Comparison of ENCODE assay signal across 10 cellular contexts in genomic region chr2:36530178-36530982, GRCh38.
DNase-seq lines count a peak whose midpoint lies in the region; ATAC-seq and TF ChIP-seq lines count a peak whose summit lies in the region.
"Had no signal": no experiment of that assay in that cellular context is flagged by ENCODE, and none has a peak within 500 bp of the region (broad histone marks: within the 10 kb centered on the region; RNA-seq: fewer than 3 reads in every experiment).

No MANE protein-coding gene starts in this region.

- no peaks in the 10 kb centered on the region for H4K20me1 ChIP-seq in BLaER1

- H3K4me2 ChIP-seq in BLaER1, result peak overlapping the region; percentile 59

- H3K9me3 ChIP-seq in BLaER1 (no peaks in the 10 kb centered on the region), endodermal cell (ENCODE audit: control insufficient read depth, low read length) (no peaks in the 10 kb centered on the region)

- H3K4me3 Mint-ChIP-seq in endodermal cell, result no peak overlapping the region
- H3K4me3 Mint-ChIP-seq: activated naive CD8-positive, alpha-beta T cell had no signal

- no peak overlapping the region for H3K4me3 ChIP-seq in BLaER1
- H3K4me3 ChIP-seq in endodermal cell (ENCODE audit: low read length), result no peak overlapping the region

- H3K27ac ChIP-seq in BLaER1, result peak overlapping the region; percentile 54
- H3K27ac ChIP-seq in endodermal cell (ENCODE audit: low read depth, low read length), result peak overlapping the region; percentile 18
- no peak overlapping the region for H3K27ac ChIP-seq in caudate nucleus (ENCODE audit: low read depth, low read length)

- H3K4me1 Mint-ChIP-seq in endodermal cell, result peaks cover 47% of the 10 kb centered on the region

- H3K27ac Mint-ChIP-seq in endodermal cell, result no peak overlapping the region
- H3K27ac Mint-ChIP-seq: activated naive CD8-positive, alpha-beta T cell had no signal

- WGBS in endodermal cell (ENCODE audit: insufficient coverage in 1 of 2, insufficient read length in 1 of 2), 2 experiments, result 82 to 90% methylated on average over 5 to 9 of the region's 9 CpGs

- H3K27me3 ChIP-seq in BLaER1, result no peaks in the 10 kb centered on the region
- no peaks in the 10 kb centered on the region for H3K27me3 ChIP-seq in endodermal cell (ENCODE audit: control insufficient read depth, insufficient read depth, low read length, poor library complexity, severe bottlenecking)

- H3K4me1 ChIP-seq in BLaER1 (peaks cover 21% of the 10 kb centered on the region), endodermal cell (ENCODE audit: control insufficient read depth, insufficient read depth, low read length) (peaks cover 25% of the 10 kb centered on the region)

- H3K36me3 ChIP-seq in BLaER1 (0 out of 2 replicates have a peak, but pooled peaks cover 19% of the 10 kb centered on the region), endodermal cell (ENCODE audit: control insufficient read depth, insufficient read depth, low read length) (peaks cover 27% of the 10 kb centered on the region)

- ATAC-seq in GM21367 (IDR thresholded peaks at IDR 0.05; ENCODE audit: unreplicated experiment) (peak; percentile 84), HG03442 (IDR thresholded peaks at IDR 0.05; ENCODE audit: unreplicated experiment) (peak; percentile 70)

- no peaks in the 10 kb centered on the region for H3K9me3 Mint-ChIP-seq in endodermal cell

- H3K27me3 Mint-ChIP-seq in endodermal cell (ENCODE audit: insufficient read depth), result no peaks in the 10 kb centered on the region
- H3K27me3 Mint-ChIP-seq: activated naive CD8-positive, alpha-beta T cell had no signal

- no peak for TF ChIP-seq CTCF in endodermal cell (conservative IDR thresholded peaks at IDR 0.05)

- peaks cover 3% of the 10 kb centered on the region for H3K36me3 Mint-ChIP-seq in endodermal cell (ENCODE audit: low read depth)

- DNase-seq in endodermal cell, result no peak
- DNase-seq in caudate nucleus (lab: John Stamatoyannopoulos, UW), result no peak
- no peak for DNase-seq in activated naive CD4-positive, alpha-beta T cell treated with anti-CD3 and anti-CD28 coated beads, Interleukin-2, amount 50 U/mL, for 16 hours
- no peak for DNase-seq in putamen (ENCODE audit: low spot score)
- DNase-seq in DMS 273 (lab: John Stamatoyannopoulos, UW; ENCODE audit: unreplicated experiment), result no peak
- DNase-seq: DMS53 had no signal

- H3K9ac ChIP-seq in BLaER1, result no peak overlapping the region
- no peak overlapping the region for H3K9ac ChIP-seq in endodermal cell (ENCODE audit: extremely low read depth, low read length, poor library complexity, severe bottlenecking)
